In genomic region chr10:98087309-98087708, GRCh38 we compare ENCODE assay signal across 2 cellular contexts.
TF ChIP-seq lines count a peak whose summit lies in the region.

No MANE protein-coding gene starts in this region.

TF ChIP-seq in HCT116, 20 proteins besides CTCF, POLR2A, EP300 and RAD21:
- TF ChIP-seq, protein P1, sequence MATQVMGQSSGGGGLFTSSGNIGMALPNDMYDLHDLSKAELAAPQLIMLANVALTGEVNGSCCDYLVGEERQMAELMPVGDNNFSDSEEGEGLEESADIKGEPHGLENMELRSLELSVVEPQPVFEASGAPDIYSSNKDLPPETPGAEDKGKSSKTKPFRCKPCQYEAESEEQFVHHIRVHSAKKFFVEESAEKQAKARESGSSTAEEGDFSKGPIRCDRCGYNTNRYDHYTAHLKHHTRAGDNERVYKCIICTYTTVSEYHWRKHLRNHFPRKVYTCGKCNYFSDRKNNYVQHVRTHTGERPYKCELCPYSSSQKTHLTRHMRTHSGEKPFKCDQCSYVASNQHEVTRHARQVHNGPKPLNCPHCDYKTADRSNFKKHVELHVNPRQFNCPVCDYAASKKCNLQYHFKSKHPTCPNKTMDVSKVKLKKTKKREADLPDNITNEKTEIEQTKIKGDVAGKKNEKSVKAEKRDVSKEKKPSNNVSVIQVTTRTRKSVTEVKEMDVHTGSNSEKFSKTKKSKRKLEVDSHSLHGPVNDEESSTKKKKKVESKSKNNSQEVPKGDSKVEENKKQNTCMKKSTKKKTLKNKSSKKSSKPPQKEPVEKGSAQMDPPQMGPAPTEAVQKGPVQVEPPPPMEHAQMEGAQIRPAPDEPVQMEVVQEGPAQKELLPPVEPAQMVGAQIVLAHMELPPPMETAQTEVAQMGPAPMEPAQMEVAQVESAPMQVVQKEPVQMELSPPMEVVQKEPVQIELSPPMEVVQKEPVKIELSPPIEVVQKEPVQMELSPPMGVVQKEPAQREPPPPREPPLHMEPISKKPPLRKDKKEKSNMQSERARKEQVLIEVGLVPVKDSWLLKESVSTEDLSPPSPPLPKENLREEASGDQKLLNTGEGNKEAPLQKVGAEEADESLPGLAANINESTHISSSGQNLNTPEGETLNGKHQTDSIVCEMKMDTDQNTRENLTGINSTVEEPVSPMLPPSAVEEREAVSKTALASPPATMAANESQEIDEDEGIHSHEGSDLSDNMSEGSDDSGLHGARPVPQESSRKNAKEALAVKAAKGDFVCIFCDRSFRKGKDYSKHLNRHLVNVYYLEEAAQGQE (IDR thresholded peaks at IDR 0.05; ENCODE audit: low read depth) = peak; percentile 52
- TF ChIP-seq CBX3 (IDR thresholded peaks at IDR 0.05; ENCODE audit: low read depth) (no peak), EGR1 (IDR thresholded peaks at IDR 0.05; ENCODE audit: low read depth) (no peak)
TF ChIP-seq in HCT116: peak in this region for 1.

TF ChIP-seq in PFSK-1, 5 proteins besides CTCF, POLR2A, EP300 and RAD21:
- no peak for TF ChIP-seq TAF1 (IDR thresholded peaks at IDR 0.05; ENCODE audit: borderline replicate concordance, insufficient read depth, low read length)
- TF ChIP-seq, protein P1 (IDR thresholded peaks at IDR 0.05; ENCODE audit: insufficient read depth in 1 of 2, low read depth in 2 of 2, low read length in 2 of 2) = peak; percentile 67 to 90
